In the genomic region with DNA sequence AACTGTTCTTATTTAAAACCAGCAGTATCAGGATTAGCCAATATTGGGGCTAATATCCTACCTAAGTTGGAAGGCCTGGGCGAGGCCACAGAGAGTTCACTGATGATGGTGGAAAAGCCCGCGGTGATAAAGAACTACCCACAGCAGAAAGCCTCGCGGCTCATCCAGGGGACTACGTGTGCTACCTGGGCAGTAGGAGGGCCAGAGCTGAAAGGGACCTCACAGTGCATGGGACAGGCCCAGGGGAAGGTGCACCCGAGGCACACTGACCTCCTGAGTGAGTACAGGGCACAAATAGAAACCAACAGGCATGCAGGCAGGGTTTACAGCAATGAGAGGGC, we compare ENCODE assay signal across 10 cellular contexts. TPM values are rescaled to one million over a fixed set of nuclear protein-coding genes. Genes with fewer than 3 reads are reported as not detected.
DNase-seq lines count a peak whose midpoint lies in the region; ATAC-seq, FAIRE-seq and TF ChIP-seq lines count a peak whose summit lies in the region.
"Had no signal": no experiment of that assay in that cellular context is flagged by ENCODE, and none has a peak within 500 bp of the region (broad histone marks: within the 10 kb centered on the region; RNA-seq: fewer than 3 reads in every experiment).

No MANE protein-coding gene starts in this region.

- DNase-seq in left ventricle myocardium inferior (no peak), Right ventricle myocardium superior (no peak), breast epithelium (ENCODE audit: low spot score in 2 of 2) (no peak), uterus (no peak), ecto neural progenitor cell (ENCODE audit: low spot score) (no peak), HT-29 (ENCODE audit: low spot score) (no peak), GM19239 (ENCODE audit: insufficient read length, low spot score) (no peak)
- DNase-seq: foreskin keratinocyte had no signal

- peaks cover 83% of the 10 kb centered on the region for H3K27me3 ChIP-seq in left ventricle myocardium inferior (ENCODE audit: low read depth)
- peaks cover 0 to 17% of the 10 kb centered on the region in 2 donors for H3K27me3 ChIP-seq in breast epithelium
- H3K27me3 ChIP-seq in mucosa of stomach (ENCODE audit: control insufficient read depth, insufficient read depth, low read length): peaks cover 41% of the 10 kb centered on the region
- H3K27me3 ChIP-seq in uterus: peaks cover 0 to 4% of the 10 kb centered on the region in 2 donors

- H3K9me3 ChIP-seq in left ventricle myocardium inferior (replicated peaks): no peaks in the 10 kb centered on the region
- no peaks in the 10 kb centered on the region for H3K9me3 ChIP-seq in breast epithelium
- H3K9me3 ChIP-seq in mucosa of stomach (ENCODE audit: control insufficient read depth, low read length): no peaks in the 10 kb centered on the region
- no peaks in the 10 kb centered on the region for H3K9me3 ChIP-seq in uterus

- H3K4me3 ChIP-seq in left ventricle myocardium inferior (peak overlapping the region; percentile 68), breast epithelium (peak overlapping the region; percentile 59 to 95 (median 77)), mucosa of stomach (ENCODE audit: low read length) (no peak overlapping the region), uterus (peak overlapping the region in 1 of 2 donors; percentile 34)

- no peak for TF ChIP-seq POLR2A in breast epithelium (IDR thresholded peaks at IDR 0.05)
- TF ChIP-seq POLR2A in uterus (IDR thresholded peaks at IDR 0.05): no peak

- TF ChIP-seq CTCF in left ventricle myocardium inferior (IDR thresholded peaks at IDR 0.05; ENCODE audit: borderline replicate concordance) (no peak), breast epithelium (IDR thresholded peaks at IDR 0.05) (no peak), uterus (IDR thresholded peaks at IDR 0.05) (no peak)

- H3K27ac ChIP-seq in left ventricle myocardium inferior (replicated peaks) (peak overlapping the region; percentile 38), breast epithelium (peak overlapping the region; percentile 91 to 92), uterus (peak overlapping the region; percentile 70 to 74)
- H3K27ac ChIP-seq: foreskin keratinocyte had no signal

- intact Hi-C loops in left ventricle myocardium inferior (cut with micrococcal nuclease) (no loop called here), Right ventricle myocardium superior (cut with DNase I) (no loop called here), breast epithelium (cut with DNase I; ENCODE audit: low total_unique reads) (no loop called here), uterus (cut with DNase I; ENCODE audit: low total_unique reads) (no loop called here)

- no peaks in the 10 kb centered on the region for H3K36me3 ChIP-seq in left ventricle myocardium inferior
- H3K36me3 ChIP-seq in breast epithelium: no peaks in the 10 kb centered on the region
- no peaks in the 10 kb centered on the region for H3K36me3 ChIP-seq in mucosa of stomach (ENCODE audit: control insufficient read depth, insufficient read depth, low read length)
- no peaks in the 10 kb centered on the region for H3K36me3 ChIP-seq in uterus

- no peak for ATAC-seq in Right ventricle myocardium superior (ENCODE audit: poor library complexity)
- ATAC-seq: foreskin keratinocyte had no signal

- no peak for FAIRE-seq in GM19239 (lab: Jason Lieb, UNC)

- H3K4me1 ChIP-seq in left ventricle myocardium inferior (peaks cover 26% of the 10 kb centered on the region), breast epithelium (peaks cover 4 to 11% of the 10 kb centered on the region in 2 donors), mucosa of stomach (ENCODE audit: control insufficient read depth, insufficient read depth, low read length) (no peaks in the 10 kb centered on the region), uterus (peaks cover 0 to 16% of the 10 kb centered on the region in 2 donors)
- H3K4me1 ChIP-seq: foreskin keratinocyte had no signal

- peak overlapping the region; percentile 0 for H3K9ac ChIP-seq in mucosa of stomach (ENCODE audit: low read length)

RNA-seq across cellular contexts. Expression of gene WDR86, which starts 1.4 kb away (rescaled TPM):
- total RNA-seq in left ventricle myocardium inferior: 0.16 TPM
- 0.48 TPM for total RNA-seq in Right ventricle myocardium superior
- total RNA-seq in breast epithelium: 10 to 100 TPM; 15.5 to 61.5 (median 57.0) TPM
- 100 to 1,000 TPM in 1 of 4 donors, 10 to 100 TPM in 2, 1 to 10 TPM in 1; 3.2 to 100 (median 53.4) TPM for total RNA-seq in uterus
- 1.8 and 2.0 TPM in 2 replicates for total RNA-seq in HT-29 (2014; rRNA removed; shearing (Covaris generic))
- total RNA-seq: foreskin keratinocyte had no signal

RNA-seq across cellular contexts. Expression of gene CRYGN, which starts 31.5 kb away (rescaled TPM):
- total RNA-seq in left ventricle myocardium inferior (0.41 TPM), Right ventricle myocardium superior (0.43 TPM), breast epithelium (1 to 10 TPM in 1 of 3 donors, under 1 TPM in 1, not detected in 1; 0.98 to 1.3 TPM), uterus (1 to 10 TPM in 2 of 4 donors, under 1 TPM in 1, not detected in 1; 0.73 to 2.9 (median 2.4) TPM)
- total RNA-seq in HT-29 (2014; rRNA removed; shearing (Covaris generic)): 1.4 TPM in 1 of 2 replicates, not detected in the other
- total RNA-seq: foreskin keratinocyte, mononuclear cell had no signal

Comparison
In these comparisons a context has a peak if more than half of its experiments do, and no peak if none do; other contexts are left out.
1. H3K27ac ChIP-seq: peak in every context shown above with its lines; median percentile 92 in breast epithelium; 72 in uterus; 38 in left ventricle myocardium inferior.